23 cellular contexts compared by ENCODE assay signal in the genomic region with DNA sequence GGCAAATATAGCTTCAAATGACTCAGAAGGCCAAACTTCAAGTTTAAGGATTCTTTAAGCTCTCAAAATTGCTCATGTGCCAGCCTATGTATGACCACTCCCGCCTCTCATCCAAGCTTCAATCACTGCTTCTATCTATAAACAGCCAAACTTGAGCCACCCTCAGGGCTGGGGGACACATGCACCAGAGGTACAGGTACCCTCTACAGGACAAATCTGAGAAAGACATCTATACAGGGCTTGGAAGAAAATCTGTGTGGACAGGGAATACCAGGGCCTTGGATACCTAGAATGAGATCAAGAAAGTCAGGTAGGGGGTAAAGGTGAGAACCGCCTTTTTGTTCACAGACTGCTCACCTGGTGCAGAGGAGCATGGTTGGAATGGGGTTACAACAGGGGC.
A peak's percentile ranks its signal among the peaks of the same experiment; 100 is the strongest.
DNase-seq lines count a peak whose midpoint lies in the region; ATAC-seq and TF ChIP-seq lines count a peak whose summit lies in the region.
"Had no signal": no experiment of that assay in that cellular context is flagged by ENCODE, and none has a peak within 500 bp of the region (broad histone marks: within the 10 kb centered on the region; RNA-seq: fewer than 3 reads in every experiment).

No MANE protein-coding gene starts in this region.

- H3K27ac ChIP-seq in PC-9 = no peak overlapping the region
- H3K27ac ChIP-seq: A549, C4-2B had no signal

- H3K9me3 ChIP-seq in PC-9 (ENCODE audit: insufficient read depth, low read depth) = peaks cover 4% of the 10 kb centered on the region; the same call in 1 of the 2 replicates
- H3K9me3 ChIP-seq: A549, Caco-2, HAP-1, SK-N-SH had no signal

- H3K9me2 ChIP-seq in PC-9 (ENCODE audit: insufficient read depth) = no peaks in the 10 kb centered on the region
- H3K9me2 ChIP-seq: SK-N-SH had no signal

- H3F3A ChIP-seq in PC-9 (ENCODE audit: insufficient read depth, low read depth) = no peaks in the 10 kb centered on the region

- no peak overlapping the region for H3K4me2 ChIP-seq in PC-9
- H3K4me2 ChIP-seq: A549, SK-N-SH had no signal

- H3K27me3 ChIP-seq in PC-9 (ENCODE audit: insufficient read depth, low read depth) = no peaks in the 10 kb centered on the region

- POLR2A ChIA-PET in PC-9 (lab: Charles Lee; ENCODE audit: unreplicated experiment) = no interaction called here

- H2AFZ ChIP-seq in PC-9 = no peak overlapping the region

- H3K4me3 ChIP-seq in PC-9 = no peak overlapping the region
- H3K4me3 ChIP-seq in epithelial cell of esophagus (ENCODE audit: low read length) = no peak overlapping the region
- H3K4me3 ChIP-seq: A549, HAP-1 had no signal

- no peak for ATAC-seq in esophagus mucosa
- no peak for ATAC-seq in HG03571 (IDR thresholded peaks at IDR 0.05; ENCODE audit: unreplicated experiment)
- ATAC-seq: CD8-positive, alpha-beta T cell had no signal

- CTCF ChIA-PET in PC-9 (lab: Charles Lee) = interaction anchor here (0.7 kb wide), 1 partner anchor 334 kb away, joined by 3 read pairs; no protein-coding TSS in a partner anchor

- peak; percentile 1 for DNase-seq in AG08395 (ENCODE audit: low spot score)
- peak; percentile 16 for DNase-seq in ELR (ENCODE audit: low read depth)
- no peak for DNase-seq in PC-9
- DNase-seq in epithelial cell of esophagus (ENCODE audit: low read depth) = no peak
- no peak for DNase-seq in MV-4-11 (lab: John Stamatoyannopoulos, UW)
- DNase-seq in UCSD-AML1 (lab: John Stamatoyannopoulos, UW; ENCODE audit: unreplicated experiment) = no peak
- DNase-seq: CD8-positive, alpha-beta T cell; DMS79 treated with DMSO at 0.1 percent for 48 hours; NCI-H1092; NCI-H1417 treated with DMSO at 0.1 percent for 48 hours; NCI-H1694 treated with DMSO at 0.1 percent for 48 hours; NCI-H2081; NCI-H2171 treated with DMSO at 0.1 percent for 48 hours; NCI-H345; OCI-M1; SK-N-SH; SW 1271 had no signal

- no peaks in the 10 kb centered on the region for H3K4me1 ChIP-seq in PC-9 (replicated peaks; ENCODE audit: insufficient read depth)
- H3K4me1 ChIP-seq: A549, Caco-2, HAP-1 had no signal

- BruUV-seq in PC-9 (replicated peaks; lab: Mats Ljungman, UMichigan) = no TSS peak

- intact Hi-C loops in PC-9 (cut with micrococcal nuclease; ENCODE audit: unreplicated experiment) = no loop called here

- no peaks in the 10 kb centered on the region for H3K36me3 ChIP-seq in PC-9 (ENCODE audit: low read depth)
- H3K36me3 ChIP-seq: HAP-1 had no signal

- H4K20me1 ChIP-seq in PC-9 (ENCODE audit: insufficient read depth) = no peaks in the 10 kb centered on the region

- no peaks in the 10 kb centered on the region for H3K79me2 ChIP-seq in PC-9 (ENCODE audit: low read depth)

- TF ChIP-seq CTCF in PC-9 (conservative IDR thresholded peaks at IDR 0.05) (0 out of 2 replicates have a peak, but pooled peaks have one; percentile 18), epithelial cell of esophagus (IDR thresholded peaks at IDR 0.05; ENCODE audit: insufficient read depth, low read depth, low read length, missing control alignments) (peak; percentile 7)

Comparison
In these comparisons a context has a peak if more than half of its experiments do, and no peak if none do; other contexts are left out.
1. DNase-seq: peak in AG08395 (single experiment) and ELR (single experiment); none in PC-9 (0 of 2), epithelial cell of esophagus (single experiment), MV-4-11 (single experiment) and UCSD-AML1 (single experiment).